8 cellular contexts compared by ENCODE assay signal in genomic region chr12:5770727-5771126, GRCh38.
"Had no signal": no experiment of that assay in that cellular context is flagged by ENCODE, and none has a peak within 500 bp of the region (broad histone marks: within the 10 kb centered on the region; RNA-seq: fewer than 3 reads in every experiment).

No MANE protein-coding gene starts in this region.

- H3K9ac ChIP-seq: GM23248 had no signal

- H3K4me3 ChIP-seq: GM23248, K562 had no signal

- H2AFZ ChIP-seq: GM23248 had no signal

- H3K27ac Mint-ChIP-seq: HFFc6 had no signal

- H3K4me3 Mint-ChIP-seq: HFFc6 had no signal

- H3K27ac ChIP-seq: GM23248 had no signal

- DNase-seq: GM23248, GOT3, H7, HCEC 1CT, HFFc6, IMR-90, KG1 had no signal

- ATAC-seq: K562 had no signal
